In the genomic region with DNA sequence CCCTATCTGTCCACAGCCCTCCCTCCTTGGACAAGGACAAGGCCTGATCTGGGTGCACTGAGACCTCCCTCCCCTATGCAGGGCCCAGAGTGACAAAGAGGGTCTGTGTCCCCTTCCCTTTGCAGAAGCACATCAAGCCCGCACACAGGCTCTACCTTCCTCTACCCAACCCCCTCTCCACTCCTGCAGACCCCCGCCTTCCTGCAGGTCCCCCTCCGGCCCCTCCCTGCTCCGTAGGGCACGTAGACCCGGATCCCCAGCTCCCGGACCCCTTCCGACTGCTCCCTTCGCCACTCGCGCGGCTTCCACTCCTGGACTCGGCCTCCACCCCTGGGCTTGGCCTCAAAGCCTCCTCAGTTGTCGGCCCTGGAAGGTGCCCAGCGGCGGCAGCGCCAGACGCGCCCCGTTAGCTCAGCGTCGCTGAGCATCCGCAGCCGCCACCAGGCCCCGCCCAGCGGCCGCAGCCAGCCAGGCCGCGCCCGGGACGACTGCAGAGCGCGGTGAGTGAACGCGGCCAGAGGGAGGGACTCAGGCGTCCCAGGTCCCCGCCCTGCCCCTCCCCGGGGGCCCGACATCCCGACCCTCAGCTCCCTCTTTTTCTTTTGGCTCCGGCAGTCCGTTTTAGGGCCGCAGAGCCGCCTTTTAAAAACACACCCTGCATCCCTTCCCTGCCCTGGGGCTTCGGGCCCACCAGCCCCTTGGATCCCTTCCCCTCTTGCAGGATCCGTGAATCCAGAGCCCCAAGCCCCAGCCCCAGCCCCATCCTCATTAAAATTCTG, we compare ENCODE assay signal across 8 cellular contexts. TPM values are rescaled to one million over a fixed set of nuclear protein-coding genes. Genes with fewer than 3 reads are reported as not detected.
DNase-seq lines count a peak whose midpoint lies in the region; ATAC-seq and TF ChIP-seq lines count a peak whose summit lies in the region.

No MANE protein-coding gene starts in this region.

- H3K27ac Mint-ChIP-seq in activated naive CD8-positive, alpha-beta T cell = no peak overlapping the region
- peak overlapping the region; percentile 99 for H3K27ac Mint-ChIP-seq in neural crest cell (ENCODE audit: unreplicated experiment)

- H3K4me1 ChIP-seq in transverse colon = peaks cover 25 to 62% (median 48%) of the 10 kb centered on the region in 4 donors

- H3K9me3 Mint-ChIP-seq in activated naive CD8-positive, alpha-beta T cell (ENCODE audit: low read depth) = no peaks in the 10 kb centered on the region
- H3K9me3 Mint-ChIP-seq in neural crest cell = no peaks in the 10 kb centered on the region

- CTCF ChIA-PET in RWPE1 (lab: Yijun Ruan, JAX) = no interaction called here

- peak overlapping the region; percentile 12 to 81 (median 64) for H3K4me3 ChIP-seq in transverse colon

- POLR2A ChIA-PET in RWPE1 (lab: Yijun Ruan, JAX; ENCODE audit: low non-redundant PET) = no interaction called here

- TF ChIP-seq POLR2A in transverse colon (IDR thresholded peaks at IDR 0.05) = peak; percentile 53

- H3K4me1 Mint-ChIP-seq in activated naive CD8-positive, alpha-beta T cell (ENCODE audit: low read depth) = peaks cover 36% of the 10 kb centered on the region
- H3K4me1 Mint-ChIP-seq in neural crest cell = peaks cover 38% of the 10 kb centered on the region

- H3K27me3 Mint-ChIP-seq in activated naive CD8-positive, alpha-beta T cell = no peaks in the 10 kb centered on the region
- peaks cover 35% of the 10 kb centered on the region for H3K27me3 Mint-ChIP-seq in neural crest cell (ENCODE audit: low read depth)

- intact Hi-C loops in head of caudate nucleus (cut with DNase I) (no loop called here), transverse colon (cut with DNase I; ENCODE audit: low total_unique reads) (no loop called here)

- ATAC-seq in GM18511 (IDR thresholded peaks at IDR 0.05; ENCODE audit: unreplicated experiment) (peak; percentile 26), HG03108 (IDR thresholded peaks at IDR 0.05; ENCODE audit: unreplicated experiment) (no peak), HG03139 (IDR thresholded peaks at IDR 0.05; ENCODE audit: unreplicated experiment) (no peak)

- H3K27ac ChIP-seq in RWPE1 = peak overlapping the region; percentile 98
- H3K27ac ChIP-seq in transverse colon = peak overlapping the region; percentile 90 to 98 (median 97)

- H3K27me3 ChIP-seq in transverse colon = no peaks in the 10 kb centered on the region

- no peaks in the 10 kb centered on the region for H3K9me3 ChIP-seq in transverse colon

- peak overlapping the region; percentile 82 for H3K4me3 Mint-ChIP-seq in activated naive CD8-positive, alpha-beta T cell
- peak overlapping the region; percentile 91 for H3K4me3 Mint-ChIP-seq in neural crest cell

- H3K36me3 Mint-ChIP-seq in activated naive CD8-positive, alpha-beta T cell = no peaks in the 10 kb centered on the region
- H3K36me3 Mint-ChIP-seq in neural crest cell (ENCODE audit: low read depth) = no peaks in the 10 kb centered on the region

- TF ChIP-seq CTCF in RWPE1 (conservative IDR thresholded peaks at IDR 0.05; ENCODE audit: low read depth) (no peak), neural crest cell (conservative IDR thresholded peaks at IDR 0.05) (no peak), transverse colon (IDR thresholded peaks at IDR 0.05) (no peak)

- no peak for TF ChIP-seq EP300 in transverse colon (IDR thresholded peaks at IDR 0.05; ENCODE audit: low read depth)

- DNase-seq in RWPE1 (ENCODE audit: low spot score) = peak; percentile 38
- DNase-seq in head of caudate nucleus = peak; percentile 48 to 90 (median 82)
- DNase-seq in neural crest cell (ENCODE audit: low read depth, low spot score) = peak; percentile 46
- DNase-seq in transverse colon = peak; percentile 81

- WGBS in transverse colon (ENCODE audit: low coverage in 1 of 2), 2 donors = 1% methylated on average over 36 of the region's 46 CpGs; no CpG with 5 or more reads in 1 of the 2 donors

- in situ Hi-C loops in transverse colon (cut with MboI; ENCODE audit: low pct_ligation_motif_present in 1 of 4, low pct_unique_long_range_greater_than_20kb in 1 of 4, low sequenced_read_pairs in 3 of 4) = no loop called here

- no peaks in the 10 kb centered on the region for H3K36me3 ChIP-seq in transverse colon

RNA-seq across cellular contexts. Expression of a gene that starts 1.6 kb away (rescaled TPM):
- total RNA-seq in neural crest cell (15.0 and 19.1 TPM in 2 replicates), transverse colon (100 to 1,000 TPM in 2 of 4 donors, 10 to 100 TPM in 2; 33.3 to 222 (median 79.1) TPM)

RNA-seq across cellular contexts. Expression of a gene that starts 15.9 kb away (rescaled TPM):
- total RNA-seq in neural crest cell (0.55 and 0.65 TPM in 2 replicates), transverse colon (under 1 TPM in 1 of 4 donors, not detected in 3; 0.32 TPM)

RNA-seq across cellular contexts. Expression of a gene that starts 42.0 kb away (rescaled TPM):
- total RNA-seq in neural crest cell (not detected in 2 replicates), transverse colon (under 1 TPM in 1 of 4 donors, not detected in 3; 0.16 TPM)

RNA-seq across cellular contexts. Expression of a gene that starts 43.0 kb away (rescaled TPM):
- total RNA-seq in neural crest cell = 25.3 and 26.4 TPM in 2 replicates
- total RNA-seq in transverse colon = not detected
